1 cellular context compared by ENCODE assay signal in the genomic region with DNA sequence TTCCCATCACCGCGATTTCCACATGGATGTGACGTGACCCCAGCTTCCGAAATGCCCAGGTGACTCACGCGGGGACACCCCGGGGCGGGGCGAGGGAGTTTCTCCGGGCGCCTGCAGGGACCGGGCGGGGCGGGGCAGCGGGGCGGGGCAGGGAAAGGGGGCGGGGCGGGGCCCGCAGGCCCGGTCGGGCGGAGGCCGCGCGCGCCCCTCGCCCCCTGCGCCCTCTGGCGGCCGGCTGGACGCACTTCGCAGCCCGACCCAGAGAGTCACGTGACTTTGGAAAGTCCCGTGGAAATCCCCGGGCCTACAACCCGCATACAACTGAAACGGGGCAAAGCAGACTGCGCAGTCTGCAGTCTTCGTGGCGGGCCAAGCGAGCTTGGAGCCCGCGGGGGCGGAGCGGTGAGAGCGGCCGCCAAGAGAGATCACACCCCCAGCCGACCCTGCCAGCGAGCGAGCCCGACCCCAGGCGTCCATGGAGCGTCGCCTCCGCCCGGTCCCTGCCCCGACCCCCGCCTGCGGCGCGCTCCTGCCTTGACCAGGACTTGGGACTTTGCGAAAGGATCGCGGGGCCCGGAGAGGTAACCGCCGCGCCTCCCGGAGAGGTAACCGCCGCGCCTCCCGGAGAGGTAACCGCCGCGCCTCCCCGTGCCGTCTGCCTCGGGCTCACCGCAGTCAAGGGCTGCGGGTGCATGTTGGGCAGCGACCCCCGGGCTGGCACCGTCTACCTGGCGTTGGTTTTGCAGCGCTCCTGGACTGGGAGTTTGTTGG.
TF ChIP-seq lines count a peak whose summit lies in the region.

A gene (plus strand): TSS at position 346 of the 771 bp plus-strand sequence. CDS start 3,969 bp downstream, outside the sequence.

TF ChIP-seq in HepG2, 621 proteins besides CTCF, POLR2A, EP300 and RAD21 (continued from another document and continues in another):
- TF ChIP-seq ZFYVE20 (CRISPR knock-in tag; IDR thresholded peaks at IDR 0.05; ENCODE audit: borderline replicate concordance, low read depth) (0 out of 2 replicates have a peak, but pooled peaks have one; percentile 81), ZNF207 (IDR thresholded peaks at IDR 0.05; ENCODE audit: borderline replicate concordance) (0 out of 2 replicates have a peak, but pooled peaks have one; percentile 24), PLRG1 (conservative IDR thresholded peaks at IDR 0.05) (no peak), KLF12 (CRISPR knock-in tag; IDR thresholded peaks at IDR 0.05; ENCODE audit: borderline replicate concordance) (peak; percentile 64; the same call in 1 of the 2 replicates), TMF1 (CRISPR knock-in tag; IDR thresholded peaks at IDR 0.05; ENCODE audit: low read depth) (peak; percentile 83), REPIN1 (CRISPR knock-in tag; IDR thresholded peaks at IDR 0.05; ENCODE audit: borderline replicate concordance, low read depth) (peak; percentile 96), MAFG (CRISPR knock-in tag; IDR thresholded peaks at IDR 0.05) (no peak), MTA3 (CRISPR knock-in tag; IDR thresholded peaks at IDR 0.05) (no peak), KLF9 (CRISPR knock-in tag; IDR thresholded peaks at IDR 0.05; ENCODE audit: low read depth) (peak; percentile 92), MED8 (CRISPR knock-in tag; IDR thresholded peaks at IDR 0.05; ENCODE audit: insufficient replicate concordance) (peak; percentile 88), FOXP1 (IDR thresholded peaks at IDR 0.05) (no peak), FOXP1 (CRISPR knock-in tag; IDR thresholded peaks at IDR 0.05) (no peak; the same call in 1 of the 2 replicates), KLF16 (CRISPR knock-in tag; IDR thresholded peaks at IDR 0.05) (peak in 1 of 2 experiments; percentile 95; a peak in 2 of 4 replicates), POGZ (CRISPR knock-in tag; IDR thresholded peaks at IDR 0.05) (peak; percentile 93), TSC22D2 (CRISPR knock-in tag; IDR thresholded peaks at IDR 0.05; ENCODE audit: borderline replicate concordance) (peak; percentile 91; the same call in 1 of the 2 replicates), ZBTB8A (CRISPR knock-in tag; IDR thresholded peaks at IDR 0.05; ENCODE audit: borderline replicate concordance, low read depth) (no peak), ZNF235 (CRISPR knock-in tag; IDR thresholded peaks at IDR 0.05; ENCODE audit: borderline replicate concordance) (peak; percentile 52; the same call in 1 of the 2 replicates), ZBTB38 (CRISPR knock-in tag; IDR thresholded peaks at IDR 0.05) (peak; percentile 89), SALL1 (CRISPR knock-in tag; IDR thresholded peaks at IDR 0.05) (peak; percentile 97), BHLHE40 (IDR thresholded peaks at IDR 0.05; ENCODE audit: low read length) (peak; percentile 97), MLLT10 (CRISPR knock-in tag; IDR thresholded peaks at IDR 0.05) (no peak), NR1H2 (CRISPR knock-in tag; IDR thresholded peaks at IDR 0.05; ENCODE audit: borderline replicate concordance, low read depth) (no peak), CEBPB (IDR thresholded peaks at IDR 0.05; ENCODE audit: borderline replicate concordance, low read depth, low read length) (peak; percentile 72), KDM5A (IDR thresholded peaks at IDR 0.05; ENCODE audit: borderline replicate concordance, low read length) (peak; percentile 70; the same call in 1 of the 2 replicates), MAF1 (CRISPR knock-in tag; IDR thresholded peaks at IDR 0.05; ENCODE audit: borderline replicate concordance) (no peak), TOE1 (CRISPR knock-in tag; IDR thresholded peaks at IDR 0.05) (peak; percentile 43; the same call in 1 of the 2 replicates)
- TF ChIP-seq, protein P1, sequence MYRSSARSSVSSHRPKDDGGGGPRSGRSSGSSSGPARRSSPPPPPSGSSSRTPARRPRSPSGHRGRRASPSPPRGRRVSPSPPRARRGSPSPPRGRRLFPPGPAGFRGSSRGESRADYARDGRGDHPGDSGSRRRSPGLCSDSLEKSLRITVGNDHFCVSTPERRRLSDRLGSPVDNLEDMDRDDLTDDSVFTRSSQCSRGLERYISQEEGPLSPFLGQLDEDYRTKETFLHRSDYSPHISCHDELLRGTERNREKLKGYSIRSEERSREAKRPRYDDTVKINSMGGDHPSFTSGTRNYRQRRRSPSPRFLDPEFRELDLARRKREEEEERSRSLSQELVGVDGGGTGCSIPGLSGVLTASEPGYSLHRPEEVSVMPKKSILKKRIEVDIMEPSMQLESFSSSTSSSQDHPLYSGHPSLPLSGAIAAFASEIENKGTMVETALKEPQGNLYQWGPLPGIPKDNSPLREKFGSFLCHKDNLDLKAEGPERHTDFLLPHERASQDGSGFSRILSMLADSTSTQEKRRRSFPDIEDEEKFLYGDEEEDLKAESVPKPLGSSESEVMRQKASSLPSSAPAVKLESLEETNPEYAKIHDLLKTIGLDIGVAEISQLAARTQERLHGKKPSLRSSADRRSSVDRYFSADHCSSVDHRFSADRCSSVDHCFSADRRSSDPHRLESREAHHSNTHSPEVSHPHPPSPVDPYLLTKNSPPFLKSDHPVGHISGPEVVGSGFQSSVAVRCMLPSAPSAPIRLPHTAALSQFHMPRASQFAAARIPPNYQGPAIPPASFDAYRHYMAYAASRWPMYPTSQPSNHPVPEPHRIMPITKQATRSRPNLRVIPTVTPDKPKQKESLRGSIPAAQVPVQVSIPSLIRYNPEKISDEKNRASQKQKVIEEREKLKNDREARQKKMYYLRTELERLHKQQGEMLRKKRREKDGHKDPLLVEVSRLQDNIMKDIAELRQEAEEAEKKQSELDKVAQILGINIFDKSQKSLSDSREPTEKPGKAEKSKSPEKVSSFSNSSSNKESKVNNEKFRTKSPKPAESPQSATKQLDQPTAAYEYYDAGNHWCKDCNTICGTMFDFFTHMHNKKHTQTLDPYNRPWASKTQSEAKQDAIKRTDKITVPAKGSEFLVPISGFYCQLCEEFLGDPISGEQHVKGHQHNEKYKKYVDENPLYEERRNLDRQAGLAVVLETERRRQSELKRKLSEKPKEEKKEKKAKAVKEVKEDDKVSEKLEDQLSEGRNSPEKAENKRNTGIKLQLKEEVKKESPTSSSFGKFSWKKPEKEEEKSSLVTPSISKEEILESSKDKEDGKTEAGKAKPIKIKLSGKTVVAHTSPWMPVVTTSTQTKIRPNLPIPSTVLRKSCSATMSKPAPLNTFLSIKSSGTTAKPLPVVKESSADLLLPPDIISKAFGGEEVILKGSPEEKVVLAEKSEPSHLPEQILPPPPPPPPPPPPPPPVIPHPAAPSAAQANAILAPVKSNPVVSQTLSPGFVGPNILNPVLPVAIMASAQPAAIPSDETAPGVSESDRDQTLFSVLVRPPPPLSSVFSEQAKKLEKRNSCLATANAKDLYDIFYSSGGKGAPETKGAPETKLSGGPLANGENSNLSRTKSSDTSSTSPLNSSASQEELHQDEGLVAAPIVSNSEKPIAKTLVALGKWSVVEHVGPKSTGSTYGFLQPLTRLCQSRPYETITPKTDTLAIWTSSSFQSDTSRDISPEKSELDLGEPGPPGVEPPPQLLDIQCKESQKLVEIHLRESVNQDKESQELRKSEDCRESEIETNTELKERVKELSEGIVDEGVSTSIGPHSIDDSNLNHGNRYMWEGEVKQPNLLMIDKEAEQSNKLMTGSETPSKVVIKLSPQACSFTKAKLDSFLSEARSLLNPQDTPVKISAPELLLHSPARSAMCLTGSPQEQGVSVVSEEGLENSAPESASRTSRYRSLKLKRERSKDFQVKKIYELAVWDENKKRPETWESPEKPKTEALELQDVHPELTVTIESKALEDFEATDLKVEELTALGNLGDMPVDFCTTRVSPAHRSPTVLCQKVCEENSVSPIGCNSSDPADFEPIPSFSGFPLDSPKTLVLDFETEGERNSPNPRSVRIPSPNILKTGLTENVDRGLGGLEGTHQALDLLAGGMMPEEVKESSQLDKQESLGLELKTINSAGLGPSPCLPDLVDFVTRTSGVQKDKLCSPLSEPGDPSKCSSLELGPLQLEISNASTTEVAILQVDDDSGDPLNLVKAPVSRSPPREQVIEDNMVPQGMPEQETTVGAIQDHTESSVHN (CRISPR knock-in tag; IDR thresholded peaks at IDR 0.05), result peak; percentile 12; the same call in 1 of the 2 replicates
- TF ChIP-seq, protein P2, sequence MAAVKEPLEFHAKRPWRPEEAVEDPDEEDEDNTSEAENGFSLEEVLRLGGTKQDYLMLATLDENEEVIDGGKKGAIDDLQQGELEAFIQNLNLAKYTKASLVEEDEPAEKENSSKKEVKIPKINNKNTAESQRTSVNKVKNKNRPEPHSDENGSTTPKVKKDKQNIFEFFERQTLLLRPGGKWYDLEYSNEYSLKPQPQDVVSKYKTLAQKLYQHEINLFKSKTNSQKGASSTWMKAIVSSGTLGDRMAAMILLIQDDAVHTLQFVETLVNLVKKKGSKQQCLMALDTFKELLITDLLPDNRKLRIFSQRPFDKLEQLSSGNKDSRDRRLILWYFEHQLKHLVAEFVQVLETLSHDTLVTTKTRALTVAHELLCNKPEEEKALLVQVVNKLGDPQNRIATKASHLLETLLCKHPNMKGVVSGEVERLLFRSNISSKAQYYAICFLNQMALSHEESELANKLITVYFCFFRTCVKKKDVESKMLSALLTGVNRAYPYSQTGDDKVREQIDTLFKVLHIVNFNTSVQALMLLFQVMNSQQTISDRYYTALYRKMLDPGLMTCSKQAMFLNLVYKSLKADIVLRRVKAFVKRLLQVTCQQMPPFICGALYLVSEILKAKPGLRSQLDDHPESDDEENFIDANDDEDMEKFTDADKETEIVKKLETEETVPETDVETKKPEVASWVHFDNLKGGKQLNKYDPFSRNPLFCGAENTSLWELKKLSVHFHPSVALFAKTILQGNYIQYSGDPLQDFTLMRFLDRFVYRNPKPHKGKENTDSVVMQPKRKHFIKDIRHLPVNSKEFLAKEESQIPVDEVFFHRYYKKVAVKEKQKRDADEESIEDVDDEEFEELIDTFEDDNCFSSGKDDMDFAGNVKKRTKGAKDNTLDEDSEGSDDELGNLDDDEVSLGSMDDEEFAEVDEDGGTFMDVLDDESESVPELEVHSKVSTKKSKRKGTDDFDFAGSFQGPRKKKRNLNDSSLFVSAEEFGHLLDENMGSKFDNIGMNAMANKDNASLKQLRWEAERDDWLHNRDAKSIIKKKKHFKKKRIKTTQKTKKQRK (IDR thresholded peaks at IDR 0.05; ENCODE audit: low read length), result no peak
- TF ChIP-seq, protein P3, sequence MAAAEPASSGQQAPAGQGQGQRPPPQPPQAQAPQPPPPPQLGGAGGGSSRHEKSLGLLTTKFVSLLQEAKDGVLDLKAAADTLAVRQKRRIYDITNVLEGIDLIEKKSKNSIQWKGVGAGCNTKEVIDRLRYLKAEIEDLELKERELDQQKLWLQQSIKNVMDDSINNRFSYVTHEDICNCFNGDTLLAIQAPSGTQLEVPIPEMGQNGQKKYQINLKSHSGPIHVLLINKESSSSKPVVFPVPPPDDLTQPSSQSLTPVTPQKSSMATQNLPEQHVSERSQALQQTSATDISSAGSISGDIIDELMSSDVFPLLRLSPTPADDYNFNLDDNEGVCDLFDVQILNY (CRISPR knock-in tag; conservative IDR thresholded peaks at IDR 0.05), result peak; percentile 50; the same call in 1 of the 2 replicates
- TF ChIP-seq, protein P4, sequence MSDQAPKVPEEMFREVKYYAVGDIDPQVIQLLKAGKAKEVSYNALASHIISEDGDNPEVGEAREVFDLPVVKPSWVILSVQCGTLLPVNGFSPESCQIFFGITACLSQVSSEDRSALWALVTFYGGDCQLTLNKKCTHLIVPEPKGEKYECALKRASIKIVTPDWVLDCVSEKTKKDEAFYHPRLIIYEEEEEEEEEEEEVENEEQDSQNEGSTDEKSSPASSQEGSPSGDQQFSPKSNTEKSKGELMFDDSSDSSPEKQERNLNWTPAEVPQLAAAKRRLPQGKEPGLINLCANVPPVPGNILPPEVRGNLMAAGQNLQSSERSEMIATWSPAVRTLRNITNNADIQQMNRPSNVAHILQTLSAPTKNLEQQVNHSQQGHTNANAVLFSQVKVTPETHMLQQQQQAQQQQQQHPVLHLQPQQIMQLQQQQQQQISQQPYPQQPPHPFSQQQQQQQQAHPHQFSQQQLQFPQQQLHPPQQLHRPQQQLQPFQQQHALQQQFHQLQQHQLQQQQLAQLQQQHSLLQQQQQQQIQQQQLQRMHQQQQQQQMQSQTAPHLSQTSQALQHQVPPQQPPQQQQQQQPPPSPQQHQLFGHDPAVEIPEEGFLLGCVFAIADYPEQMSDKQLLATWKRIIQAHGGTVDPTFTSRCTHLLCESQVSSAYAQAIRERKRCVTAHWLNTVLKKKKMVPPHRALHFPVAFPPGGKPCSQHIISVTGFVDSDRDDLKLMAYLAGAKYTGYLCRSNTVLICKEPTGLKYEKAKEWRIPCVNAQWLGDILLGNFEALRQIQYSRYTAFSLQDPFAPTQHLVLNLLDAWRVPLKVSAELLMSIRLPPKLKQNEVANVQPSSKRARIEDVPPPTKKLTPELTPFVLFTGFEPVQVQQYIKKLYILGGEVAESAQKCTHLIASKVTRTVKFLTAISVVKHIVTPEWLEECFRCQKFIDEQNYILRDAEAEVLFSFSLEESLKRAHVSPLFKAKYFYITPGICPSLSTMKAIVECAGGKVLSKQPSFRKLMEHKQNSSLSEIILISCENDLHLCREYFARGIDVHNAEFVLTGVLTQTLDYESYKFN (CRISPR knock-in tag; conservative IDR thresholded peaks at IDR 0.05), result peak; percentile 48; the same call in 1 of the 2 replicates
- TF ChIP-seq, protein P5, sequence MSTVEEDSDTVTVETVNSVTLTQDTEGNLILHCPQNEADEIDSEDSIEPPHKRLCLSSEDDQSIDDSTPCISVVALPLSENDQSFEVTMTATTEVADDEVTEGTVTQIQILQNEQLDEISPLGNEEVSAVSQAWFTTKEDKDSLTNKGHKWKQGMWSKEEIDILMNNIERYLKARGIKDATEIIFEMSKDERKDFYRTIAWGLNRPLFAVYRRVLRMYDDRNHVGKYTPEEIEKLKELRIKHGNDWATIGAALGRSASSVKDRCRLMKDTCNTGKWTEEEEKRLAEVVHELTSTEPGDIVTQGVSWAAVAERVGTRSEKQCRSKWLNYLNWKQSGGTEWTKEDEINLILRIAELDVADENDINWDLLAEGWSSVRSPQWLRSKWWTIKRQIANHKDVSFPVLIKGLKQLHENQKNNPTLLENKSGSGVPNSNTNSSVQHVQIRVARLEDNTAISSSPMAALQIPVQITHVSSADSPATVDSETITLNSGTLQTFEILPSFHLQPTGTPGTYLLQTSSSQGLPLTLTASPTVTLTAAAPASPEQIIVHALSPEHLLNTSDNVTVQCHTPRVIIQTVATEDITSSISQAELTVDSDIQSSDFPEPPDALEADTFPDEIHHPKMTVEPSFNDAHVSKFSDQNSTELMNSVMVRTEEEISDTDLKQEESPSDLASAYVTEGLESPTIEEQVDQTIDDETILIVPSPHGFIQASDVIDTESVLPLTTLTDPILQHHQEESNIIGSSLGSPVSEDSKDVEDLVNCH (CRISPR knock-in tag; IDR thresholded peaks at IDR 0.05), result no peak
